1 cellular context compared by ENCODE assay signal in the genomic region with DNA sequence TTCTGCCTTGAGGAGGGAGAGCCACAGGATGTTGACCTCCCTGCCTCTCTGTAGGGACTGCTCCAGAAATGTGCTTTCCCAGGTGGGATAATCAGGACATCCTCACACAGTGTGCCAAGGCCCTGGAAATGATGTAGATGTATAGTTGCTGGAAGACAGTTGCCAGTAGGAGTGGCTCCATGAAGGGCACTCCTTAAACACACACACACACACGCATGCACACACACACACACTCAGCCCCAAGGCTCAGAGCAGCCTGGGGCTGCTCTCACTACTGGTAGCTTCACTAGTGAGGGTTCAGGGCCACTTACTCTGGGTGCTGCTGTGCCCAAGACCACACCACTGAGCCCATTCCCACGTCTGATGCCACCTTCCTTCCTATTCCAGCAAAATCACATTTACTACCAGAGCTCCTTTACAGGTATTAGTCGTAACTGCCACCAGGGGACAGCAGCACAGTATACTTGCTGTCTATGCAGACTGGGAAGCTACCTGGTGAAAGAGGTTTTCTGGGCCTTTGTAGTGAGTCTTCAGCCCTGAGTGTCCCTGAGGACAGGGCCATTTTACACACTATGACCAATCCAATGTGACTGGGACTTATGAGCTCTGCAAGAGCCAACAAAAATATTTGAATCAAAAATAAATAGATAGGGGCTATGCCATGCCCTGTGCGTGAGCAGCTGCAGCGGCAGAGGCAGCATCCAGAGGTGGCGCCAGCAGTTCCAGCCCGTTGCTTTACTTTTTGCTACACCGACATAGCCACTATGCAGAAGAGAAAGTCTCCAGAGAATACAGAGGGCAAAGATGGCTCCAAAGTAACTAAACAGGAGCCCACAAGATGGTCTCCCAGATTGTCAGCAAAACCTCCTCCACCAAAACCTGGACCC.
TF ChIP-seq lines count a peak whose summit lies in the region.

No MANE protein-coding gene starts in this region.

TF ChIP-seq in GM12878, 131 proteins besides CTCF, POLR2A, EP300 and RAD21:
- no peak for TF ChIP-seq SMARCA5 (IDR thresholded peaks at IDR 0.05)
- TF ChIP-seq SMC3 (IDR thresholded peaks at IDR 0.05; ENCODE audit: borderline replicate concordance, low read length), result peak; percentile 56; the same call in 1 of the 2 replicates
